ENCODE assay signal across 1 cellular context in the genomic region with DNA sequence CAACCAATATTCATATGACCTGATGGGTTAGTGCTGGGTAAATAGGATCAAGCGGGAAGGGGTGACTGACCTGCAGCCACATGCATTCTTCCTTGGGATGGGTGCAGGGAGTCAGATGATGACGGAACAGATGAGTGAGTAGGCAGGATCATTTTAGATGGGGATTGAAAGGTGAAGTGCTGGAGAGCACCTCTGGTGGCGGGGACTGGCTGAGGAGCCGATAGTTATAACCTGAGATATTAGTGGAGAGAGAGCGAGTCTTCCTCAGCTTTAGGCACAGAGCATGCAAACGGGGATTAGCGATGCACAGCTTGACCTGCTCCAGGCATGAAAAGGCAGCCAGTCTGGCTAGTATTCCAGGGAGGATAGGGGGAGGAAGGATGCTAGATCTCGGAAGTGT.
TF ChIP-seq lines count a peak whose summit lies in the region.

No MANE protein-coding gene starts in this region.

TF ChIP-seq in K562, 482 proteins besides CTCF, POLR2A, EP300 and RAD21 (continued from another document):
- TF ChIP-seq, protein P1, sequence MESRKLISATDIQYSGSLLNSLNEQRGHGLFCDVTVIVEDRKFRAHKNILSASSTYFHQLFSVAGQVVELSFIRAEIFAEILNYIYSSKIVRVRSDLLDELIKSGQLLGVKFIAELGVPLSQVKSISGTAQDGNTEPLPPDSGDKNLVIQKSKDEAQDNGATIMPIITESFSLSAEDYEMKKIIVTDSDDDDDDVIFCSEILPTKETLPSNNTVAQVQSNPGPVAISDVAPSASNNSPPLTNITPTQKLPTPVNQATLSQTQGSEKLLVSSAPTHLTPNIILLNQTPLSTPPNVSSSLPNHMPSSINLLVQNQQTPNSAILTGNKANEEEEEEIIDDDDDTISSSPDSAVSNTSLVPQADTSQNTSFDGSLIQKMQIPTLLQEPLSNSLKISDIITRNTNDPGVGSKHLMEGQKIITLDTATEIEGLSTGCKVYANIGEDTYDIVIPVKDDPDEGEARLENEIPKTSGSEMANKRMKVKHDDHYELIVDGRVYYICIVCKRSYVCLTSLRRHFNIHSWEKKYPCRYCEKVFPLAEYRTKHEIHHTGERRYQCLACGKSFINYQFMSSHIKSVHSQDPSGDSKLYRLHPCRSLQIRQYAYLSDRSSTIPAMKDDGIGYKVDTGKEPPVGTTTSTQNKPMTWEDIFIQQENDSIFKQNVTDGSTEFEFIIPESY (CRISPR knock-in tag; IDR thresholded peaks at IDR 0.05) = no peak
- TF ChIP-seq TEAD1 (CRISPR knock-in tag; IDR thresholded peaks at IDR 0.05) (no peak), WHSC1 (IDR thresholded peaks at IDR 0.05; ENCODE audit: low read length) (no peak), EGR1 (conservative IDR thresholded peaks at IDR 0.05) (no peak)
